Comparison of ENCODE assay signal across 1 cellular context in the genomic region with DNA sequence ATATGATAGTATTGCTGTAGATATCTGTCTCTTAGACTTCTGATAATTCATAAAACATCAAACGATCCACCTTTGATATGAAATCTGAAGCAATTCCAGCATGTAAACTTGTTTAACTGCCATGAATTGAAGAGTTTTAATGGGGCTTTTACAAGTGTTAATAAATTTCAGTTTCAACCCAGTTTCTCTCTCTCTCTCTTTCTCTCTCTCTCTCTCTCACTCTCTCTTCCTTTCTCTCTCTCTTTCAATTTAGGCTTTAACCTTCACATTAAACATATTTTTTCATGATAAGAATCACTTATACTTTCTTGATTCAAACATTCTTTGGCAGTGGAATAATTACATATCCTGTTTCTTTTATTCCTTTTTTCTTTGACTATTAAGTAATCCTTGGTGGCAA.
TF ChIP-seq lines count a peak whose summit lies in the region.

No MANE protein-coding gene starts in this region.

TF ChIP-seq in SK-N-SH, 30 proteins besides CTCF, POLR2A, EP300 and RAD21 (continued from another document):
- TF ChIP-seq, protein P1, sequence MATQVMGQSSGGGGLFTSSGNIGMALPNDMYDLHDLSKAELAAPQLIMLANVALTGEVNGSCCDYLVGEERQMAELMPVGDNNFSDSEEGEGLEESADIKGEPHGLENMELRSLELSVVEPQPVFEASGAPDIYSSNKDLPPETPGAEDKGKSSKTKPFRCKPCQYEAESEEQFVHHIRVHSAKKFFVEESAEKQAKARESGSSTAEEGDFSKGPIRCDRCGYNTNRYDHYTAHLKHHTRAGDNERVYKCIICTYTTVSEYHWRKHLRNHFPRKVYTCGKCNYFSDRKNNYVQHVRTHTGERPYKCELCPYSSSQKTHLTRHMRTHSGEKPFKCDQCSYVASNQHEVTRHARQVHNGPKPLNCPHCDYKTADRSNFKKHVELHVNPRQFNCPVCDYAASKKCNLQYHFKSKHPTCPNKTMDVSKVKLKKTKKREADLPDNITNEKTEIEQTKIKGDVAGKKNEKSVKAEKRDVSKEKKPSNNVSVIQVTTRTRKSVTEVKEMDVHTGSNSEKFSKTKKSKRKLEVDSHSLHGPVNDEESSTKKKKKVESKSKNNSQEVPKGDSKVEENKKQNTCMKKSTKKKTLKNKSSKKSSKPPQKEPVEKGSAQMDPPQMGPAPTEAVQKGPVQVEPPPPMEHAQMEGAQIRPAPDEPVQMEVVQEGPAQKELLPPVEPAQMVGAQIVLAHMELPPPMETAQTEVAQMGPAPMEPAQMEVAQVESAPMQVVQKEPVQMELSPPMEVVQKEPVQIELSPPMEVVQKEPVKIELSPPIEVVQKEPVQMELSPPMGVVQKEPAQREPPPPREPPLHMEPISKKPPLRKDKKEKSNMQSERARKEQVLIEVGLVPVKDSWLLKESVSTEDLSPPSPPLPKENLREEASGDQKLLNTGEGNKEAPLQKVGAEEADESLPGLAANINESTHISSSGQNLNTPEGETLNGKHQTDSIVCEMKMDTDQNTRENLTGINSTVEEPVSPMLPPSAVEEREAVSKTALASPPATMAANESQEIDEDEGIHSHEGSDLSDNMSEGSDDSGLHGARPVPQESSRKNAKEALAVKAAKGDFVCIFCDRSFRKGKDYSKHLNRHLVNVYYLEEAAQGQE (IDR thresholded peaks at IDR 0.05; ENCODE audit: low read depth, low read length) = no peak
- TF ChIP-seq, protein P2, sequence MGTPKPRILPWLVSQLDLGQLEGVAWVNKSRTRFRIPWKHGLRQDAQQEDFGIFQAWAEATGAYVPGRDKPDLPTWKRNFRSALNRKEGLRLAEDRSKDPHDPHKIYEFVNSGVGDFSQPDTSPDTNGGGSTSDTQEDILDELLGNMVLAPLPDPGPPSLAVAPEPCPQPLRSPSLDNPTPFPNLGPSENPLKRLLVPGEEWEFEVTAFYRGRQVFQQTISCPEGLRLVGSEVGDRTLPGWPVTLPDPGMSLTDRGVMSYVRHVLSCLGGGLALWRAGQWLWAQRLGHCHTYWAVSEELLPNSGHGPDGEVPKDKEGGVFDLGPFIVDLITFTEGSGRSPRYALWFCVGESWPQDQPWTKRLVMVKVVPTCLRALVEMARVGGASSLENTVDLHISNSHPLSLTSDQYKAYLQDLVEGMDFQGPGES (IDR thresholded peaks at IDR 0.05; ENCODE audit: low read depth, low read length) = no peak
- TF ChIP-seq MEF2A (IDR thresholded peaks at IDR 0.05; ENCODE audit: borderline replicate concordance, low read depth) (no peak), RXRA (IDR thresholded peaks at IDR 0.05; ENCODE audit: borderline replicate concordance, low read depth) (no peak), RFX5 (IDR thresholded peaks at IDR 0.05; ENCODE audit: low read length) (no peak), JUND (IDR thresholded peaks at IDR 0.05) (no peak)
- TF ChIP-seq, protein P3, sequence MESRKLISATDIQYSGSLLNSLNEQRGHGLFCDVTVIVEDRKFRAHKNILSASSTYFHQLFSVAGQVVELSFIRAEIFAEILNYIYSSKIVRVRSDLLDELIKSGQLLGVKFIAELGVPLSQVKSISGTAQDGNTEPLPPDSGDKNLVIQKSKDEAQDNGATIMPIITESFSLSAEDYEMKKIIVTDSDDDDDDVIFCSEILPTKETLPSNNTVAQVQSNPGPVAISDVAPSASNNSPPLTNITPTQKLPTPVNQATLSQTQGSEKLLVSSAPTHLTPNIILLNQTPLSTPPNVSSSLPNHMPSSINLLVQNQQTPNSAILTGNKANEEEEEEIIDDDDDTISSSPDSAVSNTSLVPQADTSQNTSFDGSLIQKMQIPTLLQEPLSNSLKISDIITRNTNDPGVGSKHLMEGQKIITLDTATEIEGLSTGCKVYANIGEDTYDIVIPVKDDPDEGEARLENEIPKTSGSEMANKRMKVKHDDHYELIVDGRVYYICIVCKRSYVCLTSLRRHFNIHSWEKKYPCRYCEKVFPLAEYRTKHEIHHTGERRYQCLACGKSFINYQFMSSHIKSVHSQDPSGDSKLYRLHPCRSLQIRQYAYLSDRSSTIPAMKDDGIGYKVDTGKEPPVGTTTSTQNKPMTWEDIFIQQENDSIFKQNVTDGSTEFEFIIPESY (IDR thresholded peaks at IDR 0.05; ENCODE audit: borderline replicate concordance, low read depth) = no peak
TF ChIP-seq in SK-N-SH: peak in this region for 0.
